Comparison of ENCODE assay signal across 22 cellular contexts in genomic region chr14:22920697-22921096, GRCh38. TPM values are rescaled to one million over a fixed set of nuclear protein-coding genes. Genes with fewer than 3 reads are reported as not detected.
DNase-seq lines count a peak whose midpoint lies in the region; ATAC-seq and TF ChIP-seq lines count a peak whose summit lies in the region.
"Had no signal": no experiment of that assay in that cellular context is flagged by ENCODE, and none has a peak within 500 bp of the region (broad histone marks: within the 10 kb centered on the region; RNA-seq: fewer than 3 reads in every experiment).

No MANE protein-coding gene starts in this region.

- peaks cover 2% of the 10 kb centered on the region for H3K27me3 Mint-ChIP-seq in activated CD4-positive, alpha-beta T cell treated with anti-CD3 and anti-CD28 coated beads, Interleukin-2, amount 10 ng/mL, durations not matched to agents 24 days and 14 days
- H3K27me3 Mint-ChIP-seq in immature natural killer cell (ENCODE audit: low read depth in 3 of 3), result peaks cover 13% of the 10 kb centered on the region in 3 donors
- H3K27me3 Mint-ChIP-seq: effector memory CD8-positive, alpha-beta T cell; stimulated activated naive CD8-positive, alpha-beta T cell treated with anti-CD3 and anti-CD28 coated beads, Interleukin-15, amount 100 ng/mL, for 72 hours had no signal

- peaks cover 27% of the 10 kb centered on the region for H3K4me1 Mint-ChIP-seq in activated CD4-positive, alpha-beta T cell treated with anti-CD3 and anti-CD28 coated beads, Interleukin-2, amount 10 ng/mL, durations not matched to agents 24 days and 14 days
- peaks cover 32 to 44% of the 10 kb centered on the region in 2 donors for H3K4me1 Mint-ChIP-seq in immature natural killer cell

- no peaks in the 10 kb centered on the region for H3K9me3 ChIP-seq in RWPE2 (ENCODE audit: severe bottlenecking)
- H3K9me3 ChIP-seq: psoas muscle, tibial artery had no signal

- peak; percentile 61 for DNase-seq in activated CD4-positive, alpha-beta T cell treated with anti-CD3 and anti-CD28 coated beads, Interleukin-2, amount 10 ng/mL, durations not matched to agents 24 days and 14 days
- no peak for DNase-seq in activated CD4-positive, alpha-beta T cell treated with anti-CD3 and anti-CD28 coated beads for 4 hours
- DNase-seq in RWPE2 (ENCODE audit: low spot score) (no peak), immature natural killer cell (no peak), NCI-H1694 treated with DMSO at 0.1 percent for 48 hours (lab: John Stamatoyannopoulos, UW) (no peak)
- DNase-seq: activated CD4-positive, CD25-positive, alpha-beta regulatory T cell treated with anti-CD3 and anti-CD28 coated beads, Interleukin-2, amount 50 U/mL, for 72 hours; amygdala; cortex of kidney; effector memory CD8-positive, alpha-beta T cell; IMR-90; NCI-H1092 treated with DMSO at 0.1 percent for 48 hours; NCI-H187 treated with DMSO at 0.1 percent for 48 hours; NCI-H524 treated with DMSO at 0.1 percent for 48 hours; psoas muscle; stimulated activated naive CD8-positive, alpha-beta T cell treated with anti-CD3 and anti-CD28 coated beads, Interleukin-15, amount 100 ng/mL, for 72 hours; T-cell; tibial artery had no signal

- no peak overlapping the region for H3K4me3 Mint-ChIP-seq in activated CD4-positive, alpha-beta T cell treated with anti-CD3 and anti-CD28 coated beads, Interleukin-2, amount 10 ng/mL, durations not matched to agents 24 days and 14 days
- H3K4me3 Mint-ChIP-seq in immature natural killer cell, result no peak overlapping the region

- H3K27ac ChIP-seq in 22Rv1, result peak overlapping the region; percentile 91
- peak overlapping the region; percentile 73 for H3K27ac ChIP-seq in RWPE2 (ENCODE audit: poor library complexity, severe bottlenecking)

- no peak overlapping the region for H3K4me3 ChIP-seq in RWPE2 (ENCODE audit: severe bottlenecking)
- H3K4me3 ChIP-seq: psoas muscle, tibial artery had no signal

- no peaks in the 10 kb centered on the region for H3K9me3 Mint-ChIP-seq in activated CD4-positive, alpha-beta T cell treated with anti-CD3 and anti-CD28 coated beads, Interleukin-2, amount 10 ng/mL, durations not matched to agents 24 days and 14 days
- H3K9me3 Mint-ChIP-seq in immature natural killer cell, result no peaks in the 10 kb centered on the region
- H3K9me3 Mint-ChIP-seq: effector memory CD8-positive, alpha-beta T cell; stimulated activated naive CD8-positive, alpha-beta T cell treated with anti-CD3 and anti-CD28 coated beads, Interleukin-15, amount 100 ng/mL, for 72 hours; T-cell had no signal

- intact Hi-C loops in activated CD4-positive, alpha-beta T cell treated with anti-CD3 and anti-CD28 coated beads, Interleukin-2, amount 10 ng/mL, durations not matched to agents 24 days and 14 days (cut with micrococcal nuclease), result no loop called here

- H3K27ac Mint-ChIP-seq in activated CD4-positive, alpha-beta T cell treated with anti-CD3 and anti-CD28 coated beads, Interleukin-2, amount 10 ng/mL, durations not matched to agents 24 days and 14 days, result no peak overlapping the region
- H3K27ac Mint-ChIP-seq in immature natural killer cell, result peak overlapping the region in 5 of 6 donors; percentile 12 to 100 (median 100)

- no peaks in the 10 kb centered on the region for H3K27me3 ChIP-seq in RWPE2 (ENCODE audit: insufficient read depth, poor library complexity, severe bottlenecking)
- H3K27me3 ChIP-seq: tibial artery had no signal

- no peak for TF ChIP-seq CTCF in 22Rv1 (IDR thresholded peaks at IDR 0.05)
- no peak for TF ChIP-seq CTCF in RWPE2 (IDR thresholded peaks at IDR 0.05; ENCODE audit: poor library complexity, severe bottlenecking)

- ATAC-seq in RWPE2 (ENCODE audit: low read depth) (no peak), GM21737 (IDR thresholded peaks at IDR 0.05; ENCODE audit: unreplicated experiment) (no peak), GM21825 (IDR thresholded peaks at IDR 0.05; ENCODE audit: unreplicated experiment) (no peak)
- ATAC-seq: effector memory CD8-positive, alpha-beta T cell; Panc1; psoas muscle; stimulated activated naive CD8-positive, alpha-beta T cell treated with anti-CD3 and anti-CD28 coated beads, Interleukin-15, amount 100 ng/mL, for 72 hours; T-cell had no signal

- H3K36me3 ChIP-seq in RWPE2 (ENCODE audit: low read depth), result peaks cover 78% of the 10 kb centered on the region

- peaks cover 15% of the 10 kb centered on the region for H3K4me1 ChIP-seq in RWPE2 (ENCODE audit: insufficient read depth, poor library complexity, severe bottlenecking)

- peaks cover 75% of the 10 kb centered on the region for H3K36me3 Mint-ChIP-seq in activated CD4-positive, alpha-beta T cell treated with anti-CD3 and anti-CD28 coated beads, Interleukin-2, amount 10 ng/mL, durations not matched to agents 24 days and 14 days (ENCODE audit: low read depth)
- peaks cover 4 to 35% (median 17%) of the 10 kb centered on the region in 3 donors for H3K36me3 Mint-ChIP-seq in immature natural killer cell

RNA-seq across cellular contexts. Expression of gene RBM23, which starts 1.7 kb away (rescaled TPM):
- total RNA-seq in activated CD4-positive, alpha-beta T cell treated with anti-CD3 and anti-CD28 coated beads, Interleukin-2, amount 10 ng/mL, durations not matched to agents 24 days and 14 days, result 82.7 and 90.2 TPM in 2 replicates
- polyA plus RNA-seq in immature natural killer cell, result 10 to 100 TPM; 80.9 to 91.9 (median 85.5) TPM

RNA-seq across cellular contexts. Expression of gene PRMT5, which starts 8.5 kb away (rescaled TPM):
- 198 and 200 TPM in 2 replicates for total RNA-seq in activated CD4-positive, alpha-beta T cell treated with anti-CD3 and anti-CD28 coated beads, Interleukin-2, amount 10 ng/mL, durations not matched to agents 24 days and 14 days
- 10 to 100 TPM; 32.9 to 34.9 (median 34.7) TPM for polyA plus RNA-seq in immature natural killer cell

RNA-seq across cellular contexts. Expression of gene HAUS4, which starts 36.2 kb away (rescaled TPM):
- 59.4 and 63.1 TPM in 2 replicates for total RNA-seq in activated CD4-positive, alpha-beta T cell treated with anti-CD3 and anti-CD28 coated beads, Interleukin-2, amount 10 ng/mL, durations not matched to agents 24 days and 14 days
- 10 to 100 TPM; 23.0 to 26.2 (median 23.2) TPM for polyA plus RNA-seq in immature natural killer cell

RNA-seq across cellular contexts. Expression of gene REM2, which starts 37.7 kb away (rescaled TPM):
- 0.28 and 0.33 TPM in 2 replicates for total RNA-seq in activated CD4-positive, alpha-beta T cell treated with anti-CD3 and anti-CD28 coated beads, Interleukin-2, amount 10 ng/mL, durations not matched to agents 24 days and 14 days
- polyA plus RNA-seq in immature natural killer cell, result under 1 TPM; 0.22 to 0.74 (median 0.66) TPM
- total RNA-seq: SK-MEL-5 had no signal

RNA-seq across cellular contexts. Expression of gene LRP10, which starts 49.2 kb away (rescaled TPM):
- total RNA-seq in activated CD4-positive, alpha-beta T cell treated with anti-CD3 and anti-CD28 coated beads, Interleukin-2, amount 10 ng/mL, durations not matched to agents 24 days and 14 days, result 34.2 and 35.2 TPM in 2 replicates
- 100 to 1,000 TPM in 2 of 3 donors, 10 to 100 TPM in 1; 74.6 to 146 (median 136) TPM for polyA plus RNA-seq in immature natural killer cell
